In the genomic region with DNA sequence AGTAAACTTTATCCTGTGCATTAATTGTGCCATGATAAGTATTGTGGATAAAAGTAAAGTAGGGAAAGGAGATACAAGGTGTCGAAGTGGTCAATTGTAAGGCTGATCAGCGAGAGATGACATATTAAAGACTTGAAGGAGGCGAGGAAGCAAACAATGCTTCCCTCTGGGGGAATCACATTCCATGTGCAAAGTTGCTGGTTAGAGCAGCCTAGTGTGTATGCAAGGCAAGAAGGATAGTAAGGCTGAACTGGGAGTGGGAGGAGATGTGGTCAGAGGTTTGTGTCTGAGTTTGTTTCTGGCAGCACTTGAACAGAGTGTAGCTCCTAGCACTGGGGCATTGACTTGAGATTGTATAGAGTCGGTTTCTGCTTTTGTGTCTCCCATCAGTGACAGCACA, we compare ENCODE assay signal across 24 cellular contexts.
"Had no signal": no experiment of that assay in that cellular context is flagged by ENCODE, and none has a peak within 500 bp of the region (broad histone marks: within the 10 kb centered on the region; RNA-seq: fewer than 3 reads in every experiment).

No MANE protein-coding gene starts in this region.

- H3K27me3 ChIP-seq: left lung, neural progenitor cell, tibial nerve, upper lobe of right lung, uterus had no signal

- H3K9me3 Mint-ChIP-seq: effector memory CD8-positive, alpha-beta T cell had no signal

- H3K79me2 ChIP-seq: parathyroid adenoma had no signal

- H3K4me3 Mint-ChIP-seq: effector memory CD8-positive, alpha-beta T cell; naive thymus-derived CD4-positive, alpha-beta T cell; nephron; neural progenitor cell had no signal

- H3K27ac Mint-ChIP-seq: effector memory CD8-positive, alpha-beta T cell; naive thymus-derived CD4-positive, alpha-beta T cell; nephron; neural progenitor cell; progenitor cell of endocrine pancreas had no signal

- H3K4me1 Mint-ChIP-seq: naive thymus-derived CD4-positive, alpha-beta T cell; nephron; neural progenitor cell had no signal

- H3K36me3 ChIP-seq: left lung, neural progenitor cell, thoracic aorta, tibial nerve, upper lobe of right lung, uterus had no signal

- DNase-seq: cortex of kidney; effector memory CD8-positive, alpha-beta T cell; erythroblast; left cardiac atrium; left lung; mesenchymal stem cell; midbrain; naive thymus-derived CD4-positive, alpha-beta T cell; stimulated activated CD4-positive, alpha-beta T cell treated with anti-CD3 and anti-CD28 coated beads, Interleukin-12 subunit alpha, Interleukin-12 subunit beta, amount 100 ng/mL, for 4 hours; stimulated activated CD4-positive, alpha-beta T cell treated with anti-CD3 and anti-CD28 coated beads, Interleukin-1b, Interleukin-23, amount 100 ng/mL, for 48 hours; stimulated activated CD4-positive, alpha-beta T cell treated with anti-CD3 and anti-CD28 coated beads, Interleukin-4, amount 100 ng/mL, for 1 hour; stimulated activated CD8-positive, alpha-beta memory T cell treated with anti-CD3 and anti-CD28 coated beads, Interleukin-4, amount 100 ng/mL, for 48 hours; stimulated activated naive CD4-positive, alpha-beta T cell treated with Interleukin-2 at 50 U/mL for 16 hours; substantia nigra; upper lobe of right lung; uterus had no signal

- H3K4me2 ChIP-seq: neural progenitor cell, smooth muscle cell had no signal

- H3K4me3 ChIP-seq: left lung, neural progenitor cell, smooth muscle cell, thoracic aorta, tibial nerve, upper lobe of right lung, uterus had no signal

- H3K27ac ChIP-seq: left lung, neural progenitor cell, parathyroid adenoma, thoracic aorta, tibial nerve, upper lobe of right lung, uterus had no signal

- H3K27me3 Mint-ChIP-seq: effector memory CD8-positive, alpha-beta T cell; progenitor cell of endocrine pancreas had no signal

- H3K9ac ChIP-seq: neural progenitor cell, parathyroid adenoma had no signal

- H2AFZ ChIP-seq: neural progenitor cell, parathyroid adenoma had no signal

- H3K9me3 ChIP-seq: thoracic aorta, upper lobe of right lung, uterus had no signal

- ATAC-seq: effector memory CD8-positive, alpha-beta T cell; left cardiac atrium; left lung; naive thymus-derived CD4-positive, alpha-beta T cell; sciatic nerve; upper lobe of right lung had no signal

- H3K4me1 ChIP-seq: left lung, neural progenitor cell, parathyroid adenoma, tibial nerve, upper lobe of right lung, uterus had no signal
